ENCODE assay signal across 9 cellular contexts in genomic region chr7:30470783-30471182, GRCh38. TPM values are rescaled to one million over a fixed set of nuclear protein-coding genes. Genes with fewer than 3 reads are reported as not detected.
A peak's percentile ranks its signal among the peaks of the same experiment; 100 is the strongest.
DNase-seq lines count a peak whose midpoint lies in the region; ATAC-seq and TF ChIP-seq lines count a peak whose summit lies in the region.
"Had no signal": no experiment of that assay in that cellular context is flagged by ENCODE, and none has a peak within 500 bp of the region (broad histone marks: within the 10 kb centered on the region; RNA-seq: fewer than 3 reads in every experiment).

No MANE protein-coding gene starts in this region.

- H3K27me3 ChIP-seq in duodenal mucosa (ENCODE audit: control insufficient read depth in 1 of 2, insufficient read depth in 2 of 2, low read length in 2 of 2), result no peaks in the 10 kb centered on the region
- no peaks in the 10 kb centered on the region for H3K27me3 ChIP-seq in osteoblast (ENCODE audit: insufficient read depth, low read length)
- no peaks in the 10 kb centered on the region for H3K27me3 ChIP-seq in Karpas-422 (ENCODE audit: low read length)

- H3K9ac ChIP-seq in duodenal mucosa (ENCODE audit: low read depth in 1 of 2, low read length in 2 of 2), result no peak overlapping the region
- no peak overlapping the region for H3K9ac ChIP-seq in Karpas-422 (ENCODE audit: low read length)

- TF ChIP-seq CTCF in osteoblast (IDR thresholded peaks at IDR 0.05; ENCODE audit: extremely low read depth, low read depth, low read length), result no peak

- no peaks in the 10 kb centered on the region for H3K36me3 ChIP-seq in duodenal mucosa (ENCODE audit: control insufficient read depth in 1 of 2, insufficient read depth in 2 of 2, low read length in 2 of 2)
- no peaks in the 10 kb centered on the region for H3K36me3 ChIP-seq in osteoblast (ENCODE audit: insufficient read depth, low read length)
- no peaks in the 10 kb centered on the region for H3K36me3 ChIP-seq in Karpas-422 (ENCODE audit: insufficient read depth, low read length)

- H3K4me1 ChIP-seq in duodenal mucosa (ENCODE audit: control insufficient read depth in 1 of 2, insufficient read depth in 2 of 2, low read length in 2 of 2), result peaks cover 14 to 37% of the 10 kb centered on the region in 2 donors
- peaks cover 82% of the 10 kb centered on the region for H3K4me1 ChIP-seq in osteoblast (ENCODE audit: insufficient read depth, low read length)
- H3K4me1 ChIP-seq in Karpas-422 (ENCODE audit: low read length), result peaks cover 8% of the 10 kb centered on the region

- H3K9me3 ChIP-seq in duodenal mucosa (ENCODE audit: control insufficient read depth in 1 of 2, low read length in 2 of 2) (no peaks in the 10 kb centered on the region), osteoblast (ENCODE audit: low read depth, low read length) (no peaks in the 10 kb centered on the region), Karpas-422 (ENCODE audit: low read length) (no peaks in the 10 kb centered on the region)

- H3K4me2 ChIP-seq in osteoblast (ENCODE audit: insufficient read depth, low read length), result peak overlapping the region; percentile 67
- no peak overlapping the region for H3K4me2 ChIP-seq in Karpas-422 (ENCODE audit: low read depth, low read length, poor library complexity, severe bottlenecking)

- H2AFZ ChIP-seq in osteoblast (ENCODE audit: low read length) (no peak overlapping the region), Karpas-422 (ENCODE audit: low read length) (no peak overlapping the region)

- peak; percentile 62 for DNase-seq in COLO668 (lab: John Stamatoyannopoulos, UW; ENCODE audit: unreplicated experiment)
- peak; percentile 39 for DNase-seq in NCI-H2196 treated with DMSO at 0.1 percent for 48 hours (lab: John Stamatoyannopoulos, UW; ENCODE audit: unreplicated experiment)
- no peak for DNase-seq in osteoblast (ENCODE audit: insufficient read length, low spot score, missing footprints)
- DNase-seq in Karpas-422, result no peak
- DNase-seq in epidermal melanocyte (ENCODE audit: insufficient read length, low spot score), result no peak
- DNase-seq: activated naive CD4-positive, alpha-beta T cell treated with Interleukin-2 at 50 U/mL for 16 hours had no signal

- H3K27ac ChIP-seq in duodenal mucosa (ENCODE audit: low read depth, low read length), result peak overlapping the region; percentile 2
- peak overlapping the region; percentile 99 for H3K27ac ChIP-seq in osteoblast (ENCODE audit: low read depth, low read length)
- H3K27ac ChIP-seq in Karpas-422 (ENCODE audit: low read length), result no peak overlapping the region

- no peak overlapping the region for H3K4me3 ChIP-seq in duodenal mucosa (ENCODE audit: low read depth in 1 of 2, low read length in 2 of 2)
- H3K4me3 ChIP-seq in osteoblast (ENCODE audit: insufficient read depth, low read length), result peak overlapping the region; percentile 9
- H3K4me3 ChIP-seq in Karpas-422 (ENCODE audit: low read length), result no peak overlapping the region

- no peaks in the 10 kb centered on the region for H4K20me1 ChIP-seq in osteoblast (ENCODE audit: insufficient read depth, low read length)
- H4K20me1 ChIP-seq in Karpas-422 (ENCODE audit: insufficient read depth, low read depth, low read length), result 0 out of 2 replicates have a peak, but pooled peaks cover 3% of the 10 kb centered on the region

- H3K9me2 ChIP-seq in Karpas-422 (replicated peaks; ENCODE audit: insufficient read depth, low read length), result no peaks in the 10 kb centered on the region

- peaks cover 57% of the 10 kb centered on the region for H3K79me2 ChIP-seq in osteoblast (ENCODE audit: insufficient read depth, low read length)
- H3K79me2 ChIP-seq in Karpas-422 (ENCODE audit: low read length), result no peaks in the 10 kb centered on the region

- ATAC-seq in HG02981 (IDR thresholded peaks at IDR 0.05; ENCODE audit: unreplicated experiment) (no peak), GM18868 (IDR thresholded peaks at IDR 0.05; ENCODE audit: unreplicated experiment) (no peak)

RNA-seq across cellular contexts. Expression of gene NOD1, which starts 7.8 kb away (rescaled TPM):
- 7.6 and 7.7 TPM in 2 replicates for total RNA-seq in osteoblast
- total RNA-seq in Karpas-422 (2014; rRNA removed; shearing (Covaris generic); ENCODE audit: low replicate concordance), result 4.5 and 6.7 TPM in 2 replicates

RNA-seq across cellular contexts. Expression of gene GGCT, which starts 33.8 kb away (rescaled TPM):
- total RNA-seq in osteoblast, result 24.2 and 26.8 TPM in 2 replicates
- 73.5 and 78.1 TPM in 2 replicates for total RNA-seq in Karpas-422 (2014; rRNA removed; shearing (Covaris generic); ENCODE audit: low replicate concordance)

Comparison
In these comparisons a context has a peak if more than half of its experiments do, and no peak if none do; other contexts are left out.
1. DNase-seq: peak in COLO668 (single experiment) and NCI-H2196 treated with DMSO at 0.1 percent for 48 hours (single experiment); none in osteoblast (single experiment), Karpas-422 (single experiment) and epidermal melanocyte (single experiment).